16 cellular contexts compared by ENCODE assay signal in genomic region chr5:78506296-78507049, GRCh38.
DNase-seq lines count a peak whose midpoint lies in the region; ATAC-seq and TF ChIP-seq lines count a peak whose summit lies in the region.
"Had no signal": no experiment of that assay in that cellular context is flagged by ENCODE, and none has a peak within 500 bp of the region (broad histone marks: within the 10 kb centered on the region; RNA-seq: fewer than 3 reads in every experiment).

No MANE protein-coding gene starts in this region.

- H3K4me3 ChIP-seq in OCI-LY1 (ENCODE audit: low read depth, low read length, poor library complexity, severe bottlenecking) (no peak overlapping the region), mesenchymal stem cell (ENCODE audit: insufficient read depth in 1 of 2, low read depth in 1 of 2, low read length in 2 of 2) (peak overlapping the region in 1 of 2 experiments; percentile 10)
- H3K4me3 ChIP-seq: GM12878 had no signal

- H3K27ac Mint-ChIP-seq in Calu3 (ENCODE audit: unreplicated experiment) = no peak overlapping the region
- H3K27ac Mint-ChIP-seq: activated naive CD8-positive, alpha-beta T cell treated with anti-CD3 and anti-CD28 coated beads, Interleukin-2, amount 10 ng/mL, durations not matched to agents 7 days and 5 days; memory B cell had no signal

- H3K36me3 ChIP-seq in OCI-LY1 (ENCODE audit: insufficient read depth, low read length) (peaks cover 3% of the 10 kb centered on the region; the same call in 1 of the 2 replicates), mesenchymal stem cell (ENCODE audit: control insufficient read depth in 1 of 2, insufficient read depth in 2 of 2, low read depth in 1 of 2, low read length in 2 of 2) (peaks cover 0 to 6% of the 10 kb centered on the region in 2 experiments)

- H3K9me3 Mint-ChIP-seq in Calu3 (ENCODE audit: low read depth, unreplicated experiment) = no peaks in the 10 kb centered on the region
- H3K9me3 Mint-ChIP-seq: activated naive CD8-positive, alpha-beta T cell treated with anti-CD3 and anti-CD28 coated beads, Interleukin-2, amount 10 ng/mL, durations not matched to agents 7 days and 5 days; memory B cell had no signal

- H3K4me2 ChIP-seq in OCI-LY1 (ENCODE audit: low read length) = peak overlapping the region; percentile 21; the same call in 1 of the 2 replicates
- H3K4me2 ChIP-seq in mesenchymal stem cell (ENCODE audit: low read length, poor library complexity, severe bottlenecking) = no peak overlapping the region

- no peak overlapping the region for H2AFZ ChIP-seq in OCI-LY1 (ENCODE audit: low read length)
- H2AFZ ChIP-seq in mesenchymal stem cell (ENCODE audit: low read depth, low read length) = no peak overlapping the region

- ATAC-seq in GM21737 (IDR thresholded peaks at IDR 0.05; ENCODE audit: unreplicated experiment) = no peak
- ATAC-seq in HG02970 (IDR thresholded peaks at IDR 0.05; ENCODE audit: low FRiP score, unreplicated experiment) = no peak
- ATAC-seq: GM12878, HepG2 had no signal

- peak overlapping the region; percentile 6 to 11 for H3K18ac ChIP-seq in mesenchymal stem cell (ENCODE audit: low read depth in 1 of 2, low read length in 2 of 2)

- peaks cover 96% of the 10 kb centered on the region for H3K4me1 ChIP-seq in OCI-LY1 (ENCODE audit: insufficient read depth, low read length, severe bottlenecking)
- H3K4me1 ChIP-seq in mesenchymal stem cell (ENCODE audit: control insufficient read depth, insufficient read depth, low read depth, low read length) = peaks cover 12% of the 10 kb centered on the region

- H3K9me3 ChIP-seq in OCI-LY1 (ENCODE audit: low read length) = no peaks in the 10 kb centered on the region
- no peaks in the 10 kb centered on the region for H3K9me3 ChIP-seq in mesenchymal stem cell (ENCODE audit: control insufficient read depth, low read length)
- H3K9me3 ChIP-seq: BLaER1 treated with 17β-estradiol and CSF1 and Interleukin-3, amounts not matched to agents 10 nM and 100 nM had no signal

- H2BK15ac ChIP-seq in mesenchymal stem cell (ENCODE audit: low read depth, poor library complexity, severe bottlenecking) = no peak overlapping the region

- H3K23ac ChIP-seq in mesenchymal stem cell (ENCODE audit: low read length in 2 of 2) = no peak overlapping the region

- no peak overlapping the region for H2BK120ac ChIP-seq in mesenchymal stem cell (ENCODE audit: low read depth, low read length)

- H3K36me3 Mint-ChIP-seq in Calu3 (ENCODE audit: insufficient read depth, unreplicated experiment) = peaks cover 10% of the 10 kb centered on the region
- H3K36me3 Mint-ChIP-seq: activated naive CD8-positive, alpha-beta T cell treated with anti-CD3 and anti-CD28 coated beads, Interleukin-2, amount 10 ng/mL, durations not matched to agents 7 days and 5 days had no signal

- H3K79me2 ChIP-seq in OCI-LY1 (ENCODE audit: insufficient read depth, low read length) = peaks cover 30% of the 10 kb centered on the region

- H3K79me1 ChIP-seq in mesenchymal stem cell (replicated peaks; ENCODE audit: low read length, poor library complexity, severe bottlenecking) = peaks cover 15% of the 10 kb centered on the region

- H3K4ac ChIP-seq in mesenchymal stem cell (ENCODE audit: low read depth in 1 of 2, low read length in 2 of 2) = no peak overlapping the region

- H2AK5ac ChIP-seq in mesenchymal stem cell (ENCODE audit: low read length, severe bottlenecking) = no peak overlapping the region

- H4K91ac ChIP-seq in mesenchymal stem cell (ENCODE audit: low read length) = no peak overlapping the region

- H3K9ac ChIP-seq in OCI-LY1 (ENCODE audit: low read length) = peak overlapping the region; percentile 8; the same call in 1 of the 2 replicates
- peak overlapping the region; percentile 93 for H3K9ac ChIP-seq in mesenchymal stem cell (ENCODE audit: low read length)

- H3K27me3 ChIP-seq in OCI-LY1 (ENCODE audit: insufficient read depth, low read length) (no peaks in the 10 kb centered on the region), mesenchymal stem cell (ENCODE audit: control insufficient read depth in 1 of 2, insufficient read depth in 1 of 2, low read length in 2 of 2) (no peaks in the 10 kb centered on the region)

- no peaks in the 10 kb centered on the region for H3K27me3 Mint-ChIP-seq in Calu3 (ENCODE audit: unreplicated experiment)
- H3K27me3 Mint-ChIP-seq: memory B cell had no signal

- intact Hi-C loops in Calu3 (cut with micrococcal nuclease; ENCODE audit: unreplicated experiment) = no loop called here

- H2BK5ac ChIP-seq in mesenchymal stem cell (ENCODE audit: low read depth, low read length, poor library complexity, severe bottlenecking) = no peak overlapping the region

- H3K14ac ChIP-seq in mesenchymal stem cell (ENCODE audit: low read length in 2 of 2) = no peak overlapping the region

- peaks cover 86% of the 10 kb centered on the region for H3K4me1 Mint-ChIP-seq in Calu3 (ENCODE audit: low read depth, unreplicated experiment)

- WGBS in mesenchymal stem cell = no CpG with 5 or more reads among the region's 2 CpGs

- H3K27ac ChIP-seq in OCI-LY1 (ENCODE audit: low read depth, low read length, poor library complexity, severe bottlenecking) (peak overlapping the region; percentile 63), mesenchymal stem cell (ENCODE audit: low read length, poor library complexity, severe bottlenecking) (no peak overlapping the region)
- H3K27ac ChIP-seq: BLaER1 treated with 17β-estradiol and CSF1 and Interleukin-3, amounts not matched to agents 10 nM and 100 nM had no signal

- no peak overlapping the region for H4K8ac ChIP-seq in mesenchymal stem cell (ENCODE audit: low read length)

- no peaks in the 10 kb centered on the region for H4K20me1 ChIP-seq in OCI-LY1 (ENCODE audit: insufficient read depth, low read length)

- H3K4me3 Mint-ChIP-seq in Calu3 (ENCODE audit: low read depth, unreplicated experiment) = no peak overlapping the region
- H3K4me3 Mint-ChIP-seq: activated naive CD8-positive, alpha-beta T cell treated with anti-CD3 and anti-CD28 coated beads, Interleukin-2, amount 10 ng/mL, durations not matched to agents 7 days and 5 days; memory B cell had no signal

- peak overlapping the region in 1 of 2 experiments; percentile 42 for H2BK12ac ChIP-seq in mesenchymal stem cell (ENCODE audit: low read length in 2 of 2)

- H3K9me2 ChIP-seq in OCI-LY1 (ENCODE audit: low read depth, low read length) = no peaks in the 10 kb centered on the region

- CTCF ChIA-PET in Calu3 (lab: Charles Lee) = no interaction called here

- DNase-seq in dedifferentiated amniotic fluid mesenchymal stem cell (ENCODE audit: extremely low spot score) = peak; percentile 44
- peak; percentile 37 for DNase-seq in mesenchymal stem cell
- peak; percentile 37 for DNase-seq in superior temporal gyrus (ENCODE audit: extremely low spot score)
- no peak for DNase-seq in Calu3
- DNase-seq in NCI-H748 treated with DMSO at 0.1 percent for 48 hours (lab: John Stamatoyannopoulos, UW) = no peak
- DNase-seq: activated CD8-positive, alpha-beta memory T cell treated with anti-CD3 and anti-CD28 coated beads, Interleukin-2, amount 50 U/mL, for 4 hours; activated naive CD8-positive, alpha-beta T cell treated with anti-CD3 and anti-CD28 coated beads, Interleukin-2, amount 10 ng/mL, durations not matched to agents 7 days and 5 days; NCI-H1105; stimulated activated CD8-positive, alpha-beta memory T cell treated with anti-CD3 and anti-CD28 coated beads, Interleukin-4, amount 100 ng/mL, for 48 hours had no signal

- no peak for TF ChIP-seq CTCF in OCI-LY1 (IDR thresholded peaks at IDR 0.05; ENCODE audit: low read length)
- TF ChIP-seq CTCF in Calu3 (IDR thresholded peaks at IDR 0.05; ENCODE audit: unreplicated experiment) = no peak

- no TSS peak for BruUV-seq in Calu3 (replicated peaks; lab: Mats Ljungman, UMichigan)

- H3F3A ChIP-seq in OCI-LY1 (ENCODE audit: insufficient read depth, low read length) = no peaks in the 10 kb centered on the region

Comparison
In these comparisons a context has a peak if more than half of its experiments do, and no peak if none do; other contexts are left out.
1. DNase-seq: peak in dedifferentiated amniotic fluid mesenchymal stem cell (single experiment), mesenchymal stem cell (single experiment) and superior temporal gyrus (single experiment); none in Calu3 (single experiment) and NCI-H748 treated with DMSO at 0.1 percent for 48 hours (single experiment).